Comparison of ENCODE assay signal across 12 cellular contexts in the genomic region with DNA sequence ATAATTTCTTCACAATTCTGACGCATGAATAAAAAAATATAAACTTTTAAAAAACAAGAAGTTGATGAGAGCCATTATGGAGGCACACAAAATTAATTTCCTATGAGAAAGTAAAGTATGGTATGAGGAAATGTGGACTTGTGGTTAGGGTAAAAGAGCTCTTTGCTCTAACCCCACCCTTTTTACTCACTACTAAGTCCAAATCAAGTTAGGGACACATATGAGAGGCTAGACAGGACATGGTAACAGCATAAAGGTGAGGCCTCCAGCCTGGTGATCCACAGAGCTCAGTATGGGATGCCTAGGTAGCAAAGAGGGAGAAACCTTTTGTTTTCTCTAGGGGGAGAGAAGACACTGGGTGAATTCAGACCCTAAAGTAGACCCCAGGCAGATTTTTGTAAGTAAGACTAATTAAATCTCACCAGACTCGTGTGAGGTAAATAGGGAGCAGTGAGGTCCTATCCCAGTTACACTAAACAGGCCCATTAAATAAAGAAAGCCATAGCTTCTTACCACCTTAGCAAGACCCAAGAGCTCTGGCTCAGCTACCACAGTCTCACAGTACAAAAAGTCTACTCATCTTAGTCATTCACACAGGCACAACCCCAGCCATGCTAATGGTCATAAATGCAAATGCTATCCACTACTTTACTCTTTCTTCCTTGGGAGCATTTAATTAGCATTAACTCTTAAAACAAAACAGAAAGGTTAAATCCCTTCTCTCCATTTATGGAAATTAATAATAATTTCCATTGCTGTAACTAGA. TPM values are rescaled to one million over a fixed set of nuclear protein-coding genes. Genes with fewer than 3 reads are reported as not detected.
DNase-seq lines count a peak whose midpoint lies in the region; ATAC-seq lines count a peak whose summit lies in the region.
"Had no signal": no experiment of that assay in that cellular context is flagged by ENCODE, and none has a peak within 500 bp of the region (broad histone marks: within the 10 kb centered on the region; RNA-seq: fewer than 3 reads in every experiment).

No MANE protein-coding gene starts in this region.

- ATAC-seq in activated T-cell treated with anti-CD3 and anti-CD28 coated beads, Interleukin-2, amount 50 U/mL, for 4 hours: peak; percentile 72 to 73
- no peak for ATAC-seq in GM21515 (IDR thresholded peaks at IDR 0.05; ENCODE audit: unreplicated experiment)
- no peak for ATAC-seq in HG02763 (IDR thresholded peaks at IDR 0.05; ENCODE audit: unreplicated experiment)

- no peak overlapping the region for H3K4me3 Mint-ChIP-seq in activated T-cell treated with anti-CD3 and anti-CD28 coated beads, Interleukin-2, amount 50 U/mL, for 4 hours
- no peak overlapping the region for H3K4me3 Mint-ChIP-seq in stimulated activated naive CD8-positive, alpha-beta T cell treated with anti-CD3 and anti-CD28 coated beads, Interleukin-15, Interleukin-2, amounts not matched to agents 100 ng/mL and 50 ng/mL, for 24 hours
- H3K4me3 Mint-ChIP-seq: activated B cell treated with CpG ODN at 0.5 μM for 24 hours; activated T-helper 1 cell treated with anti-CD3 and anti-CD28 coated beads, Interleukin-12 subunit alpha, Interleukin-12 subunit beta, Interleukin-2, Interleukin-4 antibody, amounts not matched to agents 30 ng/mL and 10 ng/mL and 1 ng/mL, durations not matched to agents 14 hours and 24 hours and 36 hours; brain had no signal

- peak overlapping the region; percentile 34 for H3K27ac Mint-ChIP-seq in stimulated activated naive CD8-positive, alpha-beta T cell treated with anti-CD3 and anti-CD28 coated beads, Interleukin-15, Interleukin-2, amounts not matched to agents 100 ng/mL and 50 ng/mL, for 24 hours
- H3K27ac Mint-ChIP-seq: activated B cell treated with CpG ODN at 0.5 μM for 24 hours; activated T-helper 1 cell treated with anti-CD3 and anti-CD28 coated beads, Interleukin-12 subunit alpha, Interleukin-12 subunit beta, Interleukin-2, Interleukin-4 antibody, amounts not matched to agents 30 ng/mL and 10 ng/mL and 1 ng/mL, durations not matched to agents 14 hours and 24 hours and 36 hours; brain had no signal

- H3K27ac ChIP-seq in epithelial cell of prostate: peak overlapping the region; percentile 52

- peaks cover 7% of the 10 kb centered on the region for H3K9me3 Mint-ChIP-seq in activated T-cell treated with anti-CD3 and anti-CD28 coated beads, Interleukin-2, amount 50 U/mL, for 4 hours
- peaks cover 10% of the 10 kb centered on the region for H3K9me3 Mint-ChIP-seq in stimulated activated naive CD8-positive, alpha-beta T cell treated with anti-CD3 and anti-CD28 coated beads, Interleukin-15, Interleukin-2, amounts not matched to agents 100 ng/mL and 50 ng/mL, for 24 hours

- H3K4me1 Mint-ChIP-seq in activated T-cell treated with anti-CD3 and anti-CD28 coated beads, Interleukin-2, amount 50 U/mL, for 4 hours (ENCODE audit: low read depth): peaks cover 70% of the 10 kb centered on the region
- H3K4me1 Mint-ChIP-seq in stimulated activated naive CD8-positive, alpha-beta T cell treated with anti-CD3 and anti-CD28 coated beads, Interleukin-15, Interleukin-2, amounts not matched to agents 100 ng/mL and 50 ng/mL, for 24 hours (ENCODE audit: low read depth): peaks cover 70% of the 10 kb centered on the region
- H3K4me1 Mint-ChIP-seq: activated B cell treated with CpG ODN at 0.5 μM for 24 hours, brain had no signal

- no peak for DNase-seq in activated T-cell treated with anti-CD3 and anti-CD28 coated beads, Interleukin-2, amount 50 U/mL, for 4 hours
- DNase-seq in activated T-cell treated with anti-CD3 and anti-CD28 coated beads, Interleukin-2, amount 50 U/mL, for 48 hours: no peak
- DNase-seq in HT-29 (ENCODE audit: low spot score) (peak; percentile 59), epithelial cell of prostate (ENCODE audit: low read depth, low spot score) (peak; percentile 49), NCI-H2081 treated with DMSO at 0.1 percent for 48 hours (lab: John Stamatoyannopoulos, UW) (no peak)
- DNase-seq: activated B cell treated with CpG ODN at 0.5 μM for 24 hours, nucleus accumbens had no signal

- no peaks in the 10 kb centered on the region for H3K27me3 Mint-ChIP-seq in activated T-cell treated with anti-CD3 and anti-CD28 coated beads, Interleukin-2, amount 50 U/mL, for 4 hours (ENCODE audit: low read depth)
- no peaks in the 10 kb centered on the region for H3K27me3 Mint-ChIP-seq in stimulated activated naive CD8-positive, alpha-beta T cell treated with anti-CD3 and anti-CD28 coated beads, Interleukin-15, Interleukin-2, amounts not matched to agents 100 ng/mL and 50 ng/mL, for 24 hours
- H3K27me3 Mint-ChIP-seq: activated B cell treated with CpG ODN at 0.5 μM for 24 hours, brain had no signal

- peaks cover 42% of the 10 kb centered on the region for H3K36me3 Mint-ChIP-seq in activated T-cell treated with anti-CD3 and anti-CD28 coated beads, Interleukin-2, amount 50 U/mL, for 4 hours (ENCODE audit: insufficient read depth)
- H3K36me3 Mint-ChIP-seq in stimulated activated naive CD8-positive, alpha-beta T cell treated with anti-CD3 and anti-CD28 coated beads, Interleukin-15, Interleukin-2, amounts not matched to agents 100 ng/mL and 50 ng/mL, for 24 hours (ENCODE audit: low read depth): peaks cover 43% of the 10 kb centered on the region

RNA-seq across cellular contexts. Expression of a gene that starts 42.6 kb away (rescaled TPM):
- 10 to 100 TPM; 13.0 to 19.0 (median 14.6) TPM for total RNA-seq in activated T-cell treated with anti-CD3 and anti-CD28 coated beads, Interleukin-2, amount 50 U/mL, for 4 hours
- total RNA-seq in HT-29 (2014; rRNA removed; shearing (Covaris generic)): 19.7 and 20.2 TPM in 2 replicates

Comparison
In these comparisons a context has a peak if more than half of its experiments do, and no peak if none do; other contexts are left out.
1. ATAC-seq: peak in activated T-cell treated with anti-CD3 and anti-CD28 coated beads, Interleukin-2, amount 50 U/mL, for 4 hours (2 of 2); none in GM21515 (single experiment) and HG02763 (single experiment).
2. DNase-seq: peak in HT-29 (single experiment) and epithelial cell of prostate (single experiment); none in activated T-cell treated with anti-CD3 and anti-CD28 coated beads, Interleukin-2, amount 50 U/mL, for 4 hours (single experiment), activated T-cell treated with anti-CD3 and anti-CD28 coated beads, Interleukin-2, amount 50 U/mL, for 48 hours (0 of 2) and NCI-H2081 treated with DMSO at 0.1 percent for 48 hours (single experiment).